ENCODE assay signal across 8 cellular contexts in the genomic region with DNA sequence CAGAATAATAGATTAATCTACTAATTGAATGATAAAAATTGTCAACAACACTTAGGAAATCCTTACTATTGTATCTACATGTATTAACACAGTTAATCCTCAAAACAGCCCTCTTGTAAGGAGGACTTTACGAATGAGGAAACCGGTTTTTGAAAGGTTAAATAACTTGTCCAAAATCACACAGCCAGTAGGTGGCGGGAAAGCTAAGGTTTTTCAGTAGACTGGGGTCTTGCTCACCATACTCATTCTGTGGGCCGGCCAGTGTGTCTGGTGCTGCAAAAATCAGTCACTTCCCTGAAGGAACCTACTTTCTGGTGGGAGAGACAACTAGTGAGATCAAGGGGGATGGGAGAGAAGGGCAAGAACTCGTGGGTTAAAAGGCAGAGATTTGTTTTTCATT. TPM values are rescaled to one million over a fixed set of nuclear protein-coding genes. Genes with fewer than 3 reads are reported as not detected.
A peak's percentile ranks its signal among the peaks of the same experiment; 100 is the strongest.
DNase-seq lines count a peak whose midpoint lies in the region; TF ChIP-seq lines count a peak whose summit lies in the region.

No MANE protein-coding gene starts in this region.

- H3K4me3 Mint-ChIP-seq in neural crest cell = peak overlapping the region; percentile 58

- peak; percentile 46 for TF ChIP-seq CTCF in cardiac fibroblast (IDR thresholded peaks at IDR 0.05; ENCODE audit: low read depth, low read length)
- peak; percentile 65 for TF ChIP-seq CTCF in neural crest cell (conservative IDR thresholded peaks at IDR 0.05)

- H3K27me3 Mint-ChIP-seq in neural crest cell (ENCODE audit: low read depth) = no peaks in the 10 kb centered on the region

- H3K4me1 Mint-ChIP-seq in neural crest cell = peaks cover 55% of the 10 kb centered on the region

- H3K36me3 Mint-ChIP-seq in neural crest cell (ENCODE audit: low read depth) = peaks cover 6% of the 10 kb centered on the region

- DNase-seq in SKM-1 treated with dmso at 0.1 percent for 144 hours (lab: John Stamatoyannopoulos, UW; ENCODE audit: unreplicated experiment) (peak; percentile 18), SKM-1 (lab: John Stamatoyannopoulos, UW; ENCODE audit: unreplicated experiment) (no peak), NCI-H1092 (lab: John Stamatoyannopoulos, UW) (peak; percentile 36), cardiac fibroblast (ENCODE audit: low read depth in 2 of 2) (peak; percentile 59 to 76), neural crest cell (ENCODE audit: low read depth, low spot score) (peak; percentile 59), HuH-7.5 (ENCODE audit: low spot score) (no peak), NCI-H2171 (lab: John Stamatoyannopoulos, UW) (no peak), NCI-H226 (no peak)

- H3K27ac Mint-ChIP-seq in neural crest cell (ENCODE audit: unreplicated experiment) = peak overlapping the region; percentile 90

- no peak overlapping the region for H3K4me3 ChIP-seq in cardiac fibroblast (replicated peaks in 1 of 2; ENCODE audit: low read depth in 2 of 2, low read length in 2 of 2)

- H3K9me3 Mint-ChIP-seq in neural crest cell = no peaks in the 10 kb centered on the region

RNA-seq across cellular contexts. Expression of a gene that starts 3.8 kb away (rescaled TPM):
- total RNA-seq in neural crest cell = 22.9 and 23.3 TPM in 2 replicates

RNA-seq across cellular contexts. Expression of a gene that starts 24.8 kb away (rescaled TPM):
- total RNA-seq in neural crest cell = 9.7 and 10.6 TPM in 2 replicates

RNA-seq across cellular contexts. Expression of a gene that starts 38.8 kb away (rescaled TPM):
- total RNA-seq in neural crest cell = 54.3 and 55.0 TPM in 2 replicates

RNA-seq across cellular contexts. Expression of a gene that starts 39.0 kb away (rescaled TPM):
- total RNA-seq in neural crest cell = 70.2 and 74.6 TPM in 2 replicates

RNA-seq across cellular contexts. Expression of a gene that starts 47.8 kb away (rescaled TPM):
- 22.4 and 23.1 TPM in 2 replicates for total RNA-seq in neural crest cell

Comparison
In these comparisons a context has a peak if more than half of its experiments do, and no peak if none do; other contexts are left out.
1. DNase-seq: peak in SKM-1 treated with dmso at 0.1 percent for 144 hours (single experiment), NCI-H1092 (single experiment), cardiac fibroblast (2 of 2) and neural crest cell (single experiment); none in SKM-1 (single experiment), HuH-7.5 (single experiment), NCI-H2171 (single experiment) and NCI-H226 (single experiment).